Comparison of ENCODE assay signal across 8 cellular contexts in the genomic region with DNA sequence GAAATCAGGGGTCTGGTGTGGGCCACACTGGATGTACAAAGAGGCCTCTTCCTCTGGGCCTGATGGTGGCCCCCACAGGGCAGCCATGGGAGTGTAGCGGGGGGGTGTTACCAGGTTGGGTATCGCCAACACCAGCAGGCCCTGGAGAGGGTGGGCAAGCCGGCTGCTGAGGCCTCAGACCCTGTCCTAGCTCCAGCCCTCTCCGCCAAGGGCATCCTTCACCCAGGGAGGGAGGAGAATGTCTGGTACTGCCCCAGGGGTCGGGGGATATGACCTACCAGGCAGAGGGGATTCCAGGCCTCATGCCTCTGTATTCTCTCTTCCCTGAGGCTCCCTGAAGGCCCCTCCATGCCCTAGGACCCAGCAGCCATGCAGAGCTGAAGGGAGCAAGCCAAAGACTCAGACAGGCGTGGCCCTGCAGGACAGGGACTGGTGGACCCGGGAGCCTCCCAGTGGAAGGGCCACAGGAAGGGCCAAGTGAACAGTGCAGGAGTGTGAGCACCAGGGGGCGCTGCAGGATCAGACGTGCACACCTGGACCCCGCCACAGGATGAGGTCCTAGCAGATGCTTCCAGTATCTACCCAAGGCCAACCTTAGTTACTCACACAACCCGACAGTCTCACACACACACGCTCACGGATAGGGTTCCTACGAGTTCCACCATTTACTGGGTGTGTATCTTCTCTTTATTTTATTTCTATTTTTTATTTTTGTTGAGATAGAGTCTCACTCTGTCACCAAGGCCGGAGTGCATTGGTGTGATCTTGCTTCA. TPM values are rescaled to one million over a fixed set of nuclear protein-coding genes. Genes with fewer than 3 reads are reported as not detected.
DNase-seq lines count a peak whose midpoint lies in the region; ATAC-seq lines count a peak whose summit lies in the region.

No MANE protein-coding gene starts in this region.

- H3K27ac Mint-ChIP-seq in activated naive CD8-positive, alpha-beta T cell treated with anti-CD3 and anti-CD28 coated beads, Interleukin-2, amount 10 ng/mL, durations not matched to agents 7 days and 5 days, result peak overlapping the region; percentile 86

- H3K4me3 ChIP-seq in H7 (ENCODE audit: insufficient read depth, low read depth, low read length), result no peak overlapping the region
- no peak overlapping the region for H3K4me3 ChIP-seq in aorta (ENCODE audit: low read length in 2 of 2)

- 21 to 26% methylated on average over 14 to 15 of the region's 15 CpGs for WGBS in aorta, 2 donors

- H3K4me1 Mint-ChIP-seq in activated naive CD8-positive, alpha-beta T cell treated with anti-CD3 and anti-CD28 coated beads, Interleukin-2, amount 10 ng/mL, durations not matched to agents 7 days and 5 days, result peaks cover 49% of the 10 kb centered on the region

- intact Hi-C loops in cardiac septum (cut with DNase I) (loop anchor here (2.0 to 5.0 kb wide), 2 partner anchors 177 to 270 kb away; a partner anchor contains a TSS), aorta (cut with DNase I) (loop anchor here (1.0 to 10.0 kb wide), 4 partner anchors 177 to 208 kb away; a partner anchor contains a TSS)

- DNase-seq in D341Med (ENCODE audit: low spot score), result peak; percentile 88
- DNase-seq in H7, result peak; percentile 96
- peak; percentile 44 for DNase-seq in NCI-H1105 treated with DMSO at 0.1 percent for 48 hours (lab: John Stamatoyannopoulos, UW)
- DNase-seq in T follicular helper cell (ENCODE audit: low read depth), result peak; percentile 81
- peak; percentile 93 for DNase-seq in activated naive CD8-positive, alpha-beta T cell treated with anti-CD3 and anti-CD28 coated beads, Interleukin-2, amount 10 ng/mL, durations not matched to agents 7 days and 5 days
- peak; percentile 94 for DNase-seq in cardiac septum (ENCODE audit: low spot score)
- peak; percentile 44 for DNase-seq in pulmonary artery endothelial cell (ENCODE audit: low read depth, low spot score)
- DNase-seq in aorta, result peak; percentile 92 to 97

- peaks cover 4% of the 10 kb centered on the region for H3K36me3 Mint-ChIP-seq in activated naive CD8-positive, alpha-beta T cell treated with anti-CD3 and anti-CD28 coated beads, Interleukin-2, amount 10 ng/mL, durations not matched to agents 7 days and 5 days

- no peaks in the 10 kb centered on the region for H3K36me3 ChIP-seq in H7 (replicated peaks; ENCODE audit: control insufficient read depth, insufficient read depth, low read length)
- H3K36me3 ChIP-seq in aorta (ENCODE audit: control insufficient read depth in 1 of 2, insufficient read depth in 2 of 2, low read length in 1 of 2), result no peaks in the 10 kb centered on the region

- no peaks in the 10 kb centered on the region for H3K9me3 Mint-ChIP-seq in activated naive CD8-positive, alpha-beta T cell treated with anti-CD3 and anti-CD28 coated beads, Interleukin-2, amount 10 ng/mL, durations not matched to agents 7 days and 5 days

- ATAC-seq in activated naive CD8-positive, alpha-beta T cell treated with anti-CD3 and anti-CD28 coated beads, Interleukin-2, amount 10 ng/mL, durations not matched to agents 7 days and 5 days (ENCODE audit: low read depth), result peak; percentile 98
- peak; percentile 94 for ATAC-seq in aorta (ENCODE audit: low FRiP score)

- POLR2A ChIA-PET in activated naive CD8-positive, alpha-beta T cell treated with anti-CD3 and anti-CD28 coated beads, Interleukin-2, amount 10 ng/mL, durations not matched to agents 7 days and 5 days (lab: Charles Lee), result interaction anchor here (1.4 to 4.3 kb wide), 2 partner anchors 36 to 182 kb away, joined by 5 to 38 read pairs; a partner anchor contains a TSS

- H3K27ac ChIP-seq in aorta (ENCODE audit: low read depth in 1 of 2, low read length in 2 of 2), result no peak overlapping the region

- H3K4me3 Mint-ChIP-seq in activated naive CD8-positive, alpha-beta T cell treated with anti-CD3 and anti-CD28 coated beads, Interleukin-2, amount 10 ng/mL, durations not matched to agents 7 days and 5 days, result no peak overlapping the region

- H3K4me1 ChIP-seq in aorta (ENCODE audit: control insufficient read depth in 1 of 2, insufficient read depth in 2 of 2, low read length in 2 of 2), result no peaks in the 10 kb centered on the region

- H3K9me3 ChIP-seq in aorta (ENCODE audit: control insufficient read depth, low read length), result no peaks in the 10 kb centered on the region

- no peaks in the 10 kb centered on the region for H3K27me3 Mint-ChIP-seq in activated naive CD8-positive, alpha-beta T cell treated with anti-CD3 and anti-CD28 coated beads, Interleukin-2, amount 10 ng/mL, durations not matched to agents 7 days and 5 days

- H3K27me3 ChIP-seq in H7 (ENCODE audit: control insufficient read depth, insufficient read depth, low read length), result 0 out of 2 replicates have a peak, but pooled peaks cover 2% of the 10 kb centered on the region
- no peaks in the 10 kb centered on the region for H3K27me3 ChIP-seq in aorta (ENCODE audit: control insufficient read depth in 1 of 2, insufficient read depth in 2 of 2, low read length in 1 of 2)

RNA-seq across cellular contexts. Expression of a gene that starts 10.9 kb away (rescaled TPM):
- total RNA-seq in H7 (2014; rRNA removed; shearing (Covaris generic)), result 0.07 and 0.45 TPM in 2 replicates
- total RNA-seq in activated naive CD8-positive, alpha-beta T cell treated with anti-CD3 and anti-CD28 coated beads, Interleukin-2, amount 10 ng/mL, durations not matched to agents 7 days and 5 days, result 10 to 100 TPM; 16.2 to 17.5 TPM
- total RNA-seq in cardiac septum (11.9 TPM), pulmonary artery endothelial cell (0.59 and 0.85 TPM in 2 replicates), aorta (10 to 100 TPM in 1 of 2 donors, 1 to 10 TPM in 1; 5.5 to 14.2 TPM)
- 10 to 100 TPM in 1 of 2 donors, 1 to 10 TPM in 1; 1.9 to 22.7 TPM for polyA plus RNA-seq in aorta

RNA-seq across cellular contexts. Expression of a gene that starts 16.5 kb away (rescaled TPM):
- total RNA-seq in H7 (2014; rRNA removed; shearing (Covaris generic)), result 0.31 and 0.44 TPM in 2 replicates
- 1 to 10 TPM; 4.8 to 8.3 TPM for total RNA-seq in activated naive CD8-positive, alpha-beta T cell treated with anti-CD3 and anti-CD28 coated beads, Interleukin-2, amount 10 ng/mL, durations not matched to agents 7 days and 5 days
- total RNA-seq in cardiac septum (0.62 TPM), pulmonary artery endothelial cell (not detected in 2 replicates), aorta (1 to 10 TPM; 1.0 to 2.4 TPM)
- 1 to 10 TPM in 1 of 2 donors, under 1 TPM in 1; 0.15 to 1.5 TPM for polyA plus RNA-seq in aorta

RNA-seq across cellular contexts. Expression of a gene that starts 42.2 kb away (rescaled TPM):
- total RNA-seq in H7 (2014; rRNA removed; shearing (Covaris generic)), result 8.3 and 13.0 TPM in 2 replicates
- total RNA-seq in activated naive CD8-positive, alpha-beta T cell treated with anti-CD3 and anti-CD28 coated beads, Interleukin-2, amount 10 ng/mL, durations not matched to agents 7 days and 5 days, result 10 to 100 TPM; 45.4 to 46.4 TPM
- total RNA-seq in cardiac septum (64.0 TPM), pulmonary artery endothelial cell (16.1 and 17.1 TPM in 2 replicates), aorta (10 to 100 TPM; 32.7 to 42.1 TPM)
- polyA plus RNA-seq in aorta, result 10 to 100 TPM; 20.5 to 34.4 TPM

RNA-seq across cellular contexts. Expression of a gene that starts 43.3 kb away (rescaled TPM):
- 91.1 TPM in 2 replicates for total RNA-seq in H7 (2014; rRNA removed; shearing (Covaris generic))
- total RNA-seq in activated naive CD8-positive, alpha-beta T cell treated with anti-CD3 and anti-CD28 coated beads, Interleukin-2, amount 10 ng/mL, durations not matched to agents 7 days and 5 days, result 100 to 1,000 TPM in 1 of 2 experiments, 10 to 100 TPM in 1; 98.0 to 106 TPM
- 118 TPM for total RNA-seq in cardiac septum
- 159 and 180 TPM in 2 replicates for total RNA-seq in pulmonary artery endothelial cell
- total RNA-seq in aorta, result 10 to 100 TPM; 51.9 to 62.4 TPM
- 100 to 1,000 TPM; 149 to 165 TPM for polyA plus RNA-seq in aorta

RNA-seq across cellular contexts. Expression of a gene that starts 51.4 kb away (rescaled TPM):
- total RNA-seq in H7 (2014; rRNA removed; shearing (Covaris generic)), result 31.4 and 49.3 TPM in 2 replicates
- total RNA-seq in activated naive CD8-positive, alpha-beta T cell treated with anti-CD3 and anti-CD28 coated beads, Interleukin-2, amount 10 ng/mL, durations not matched to agents 7 days and 5 days, result 100 to 1,000 TPM; 193 to 198 TPM
- total RNA-seq in cardiac septum (33.7 TPM), pulmonary artery endothelial cell (86.0 and 148 TPM in 2 replicates), aorta (10 to 100 TPM; 37.4 to 67.3 TPM)
- polyA plus RNA-seq in aorta, result 10 to 100 TPM; 12.0 to 19.9 TPM

Comparison
In these comparisons a context has a peak if more than half of its experiments do, and no peak if none do; other contexts are left out.
1. DNase-seq: peak in every context shown above with its lines; median percentile 96 in H7; 94 in aorta; 94 in cardiac septum; 93 in activated naive CD8-positive, alpha-beta T cell treated with anti-CD3 and anti-CD28 coated beads, Interleukin-2, amount 10 ng/mL, durations not matched to agents 7 days and 5 days; 88 in D341Med; 81 in T follicular helper cell; 44 in NCI-H1105 treated with DMSO at 0.1 percent for 48 hours; 44 in pulmonary artery endothelial cell.